ENCODE assay signal across 16 cellular contexts in genomic region chr18:56977284-56977683, GRCh38.
"Had no signal": no experiment of that assay in that cellular context is flagged by ENCODE, and none has a peak within 500 bp of the region (broad histone marks: within the 10 kb centered on the region; RNA-seq: fewer than 3 reads in every experiment).

No MANE protein-coding gene starts in this region.

- DNase-seq: effector memory CD4-positive, alpha-beta T cell; glutamatergic neuron; kidney; left cardiac atrium; left ventricle myocardium superior; mesendoderm; naive thymus-derived CD4-positive, alpha-beta T cell; nephron progenitor cell; psoas muscle; retina; right lobe of liver; stimulated activated CD4-positive, alpha-beta T cell treated with anti-CD3 and anti-CD28 coated beads, Interleukin-4, amount 100 ng/mL, for 24 hours; tibial artery; upper lobe of right lung had no signal

- ATAC-seq: gastroesophageal sphincter; left cardiac atrium; left ventricle myocardium superior; naive thymus-derived CD4-positive, alpha-beta T cell; psoas muscle; right lobe of liver; stimulated activated memory B cell treated with anti-CD40 and anti-IgM and Interleukin-4, amounts not matched to agents 10 μg/mL and 1 μg/mL and 100 μg/mL, for 72 hours; upper lobe of right lung had no signal
